Comparison of ENCODE assay signal across 1 cellular context in genomic region chr16:67968440-67969285, GRCh38.
TF ChIP-seq lines count a peak whose summit lies in the region.

TSS of gene SLC12A4 (minus strand) at chr16:67968637. CDS start at chr16:67968553, 84 bp downstream.

TF ChIP-seq in HepG2, 621 proteins besides CTCF, POLR2A, EP300 and RAD21 (continued from another document and continues in another):
- TF ChIP-seq E2F2 (CRISPR knock-in tag; IDR thresholded peaks at IDR 0.05; ENCODE audit: borderline replicate concordance) (0 out of 2 replicates have a peak, but pooled peaks have one; percentile 29), ZNF839 (CRISPR knock-in tag; IDR thresholded peaks at IDR 0.05; ENCODE audit: borderline replicate concordance) (peak; percentile 82; the same call in 1 of the 2 replicates), ZMYM3 (CRISPR knock-in tag; IDR thresholded peaks at IDR 0.05) (peak; percentile 100), FOXK1 (CRISPR knock-in tag; IDR thresholded peaks at IDR 0.05; ENCODE audit: borderline replicate concordance, low read depth) (peak; percentile 37; the same call in 1 of the 2 replicates), KDM5B (CRISPR knock-in tag; IDR thresholded peaks at IDR 0.05; ENCODE audit: borderline replicate concordance) (peak; percentile 3), IKZF5 (CRISPR knock-in tag; IDR thresholded peaks at IDR 0.05) (peak; percentile 89), MLX (CRISPR knock-in tag; IDR thresholded peaks at IDR 0.05) (0 out of 2 replicates have a peak, but pooled peaks have one; percentile 32), ZNF234 (CRISPR knock-in tag; conservative IDR thresholded peaks at IDR 0.05) (0 out of 2 replicates have a peak, but pooled peaks have one; percentile 31), NRL (CRISPR knock-in tag; IDR thresholded peaks at IDR 0.05; ENCODE audit: borderline replicate concordance) (peak; percentile 72; the same call in 1 of the 2 replicates), NAIF1 (CRISPR knock-in tag; IDR thresholded peaks at IDR 0.05; ENCODE audit: borderline replicate concordance) (peak; percentile 90; the same call in 1 of the 2 replicates), PHF8 (CRISPR knock-in tag; IDR thresholded peaks at IDR 0.05) (peak; percentile 65), IKZF4 (CRISPR knock-in tag; IDR thresholded peaks at IDR 0.05; ENCODE audit: borderline replicate concordance, low read depth, not compliant biosample characterization) (peak; percentile 57), SAP130 (CRISPR knock-in tag; IDR thresholded peaks at IDR 0.05; ENCODE audit: low read depth) (peak; percentile 86), KLF12 (CRISPR knock-in tag; IDR thresholded peaks at IDR 0.05; ENCODE audit: borderline replicate concordance) (peak; percentile 87; the same call in 1 of the 2 replicates), MED1 (CRISPR knock-in tag; IDR thresholded peaks at IDR 0.05) (peak; percentile 72), ZNF879 (CRISPR knock-in tag; IDR thresholded peaks at IDR 0.05) (peak; percentile 35; the same call in 1 of the 2 replicates), MEF2D (CRISPR knock-in tag; IDR thresholded peaks at IDR 0.05) (peak; percentile 73; the same call in 1 of the 2 replicates), MXD4 (CRISPR knock-in tag; IDR thresholded peaks at IDR 0.05) (0 out of 2 replicates have a peak, but pooled peaks have one; percentile 60), MAX (IDR thresholded peaks at IDR 0.05) (peak; percentile 76), NFE2L1 (CRISPR knock-in tag; IDR thresholded peaks at IDR 0.05; ENCODE audit: borderline replicate concordance) (peak; percentile 76; the same call in 1 of the 2 replicates), ARID5B (CRISPR knock-in tag; IDR thresholded peaks at IDR 0.05) (peak; percentile 75), ZNF317 (CRISPR knock-in tag; IDR thresholded peaks at IDR 0.05) (peak; percentile 67; the same call in 1 of the 2 replicates), SMAD9 (CRISPR knock-in tag; IDR thresholded peaks at IDR 0.05) (no peak), ZNF44 (CRISPR knock-in tag; IDR thresholded peaks at IDR 0.05) (peak; percentile 32; the same call in 1 of the 2 replicates), ZNF34 (CRISPR knock-in tag; IDR thresholded peaks at IDR 0.05; ENCODE audit: borderline replicate concordance) (0 out of 2 replicates have a peak, but pooled peaks have one; percentile 55), HIC2 (CRISPR knock-in tag; IDR thresholded peaks at IDR 0.05; ENCODE audit: low read depth) (peak; percentile 60; the same call in 1 of the 2 replicates), ZNF556 (CRISPR knock-in tag; IDR thresholded peaks at IDR 0.05; ENCODE audit: borderline replicate concordance) (0 out of 2 replicates have a peak, but pooled peaks have one; percentile 4), ZHX1 (CRISPR knock-in tag; IDR thresholded peaks at IDR 0.05; ENCODE audit: low read depth) (peak; percentile 39; the same call in 1 of the 2 replicates), ZNF816 (CRISPR knock-in tag; IDR thresholded peaks at IDR 0.05; ENCODE audit: borderline replicate concordance) (peak; percentile 77; the same call in 1 of the 2 replicates), ADNP (CRISPR knock-in tag; IDR thresholded peaks at IDR 0.05) (peak; percentile 94), ZNF501 (CRISPR knock-in tag; IDR thresholded peaks at IDR 0.05) (peak; percentile 92), ZXDC (CRISPR knock-in tag; IDR thresholded peaks at IDR 0.05) (peak; percentile 79; the same call in 1 of the 2 replicates), KLF11 (CRISPR knock-in tag; IDR thresholded peaks at IDR 0.05) (no peak; the same call in none of the 2 replicates), TCF7 (IDR thresholded peaks at IDR 0.05; ENCODE audit: low read depth) (no peak), RARG (CRISPR knock-in tag; IDR thresholded peaks at IDR 0.05; ENCODE audit: low read depth) (0 out of 2 replicates have a peak, but pooled peaks have one; percentile 6), NONO (IDR thresholded peaks at IDR 0.05) (no peak), NONO (CRISPR knock-in tag; conservative IDR thresholded peaks at IDR 0.05) (peak; percentile 60), CSRNP1 (CRISPR knock-in tag; IDR thresholded peaks at IDR 0.05) (peak; percentile 43; the same call in 1 of the 2 replicates), ELF1 (CRISPR knock-in tag; IDR thresholded peaks at IDR 0.05) (peak; percentile 38; the same call in 1 of the 2 replicates), ZNF263 (CRISPR knock-in tag; IDR thresholded peaks at IDR 0.05) (peak; percentile 100), KDM6A (CRISPR knock-in tag; IDR thresholded peaks at IDR 0.05; ENCODE audit: low read depth) (0 out of 2 replicates have a peak, but pooled peaks have one; percentile 17), ZSCAN20 (CRISPR knock-in tag; IDR thresholded peaks at IDR 0.05; ENCODE audit: borderline replicate concordance) (0 out of 2 replicates have a peak, but pooled peaks have one; percentile 14), NR0B2 (CRISPR knock-in tag; IDR thresholded peaks at IDR 0.05) (peak; percentile 81), ASH2L (IDR thresholded peaks at IDR 0.05; ENCODE audit: insufficient read length, low read depth, low read length) (peak; percentile 83)
